Comparison of ENCODE assay signal across 13 cellular contexts in genomic region chr1:2073382-2074230, GRCh38. TPM values are rescaled to one million over a fixed set of nuclear protein-coding genes. Genes with fewer than 3 reads are reported as not detected.
DNase-seq lines count a peak whose midpoint lies in the region; ATAC-seq and TF ChIP-seq lines count a peak whose summit lies in the region.
"Had no signal": no experiment of that assay in that cellular context is flagged by ENCODE, and none has a peak within 500 bp of the region (broad histone marks: within the 10 kb centered on the region; RNA-seq: fewer than 3 reads in every experiment).

No MANE protein-coding gene starts in this region.

- peaks cover 38% of the 10 kb centered on the region for H3K4me1 Mint-ChIP-seq in brain
- H3K4me1 Mint-ChIP-seq in T-cell: peaks cover 4 to 5% (median 4%) of the 10 kb centered on the region in 3 donors

- H3K27ac Mint-ChIP-seq in brain (peak overlapping the region; percentile 70 to 98 (median 96)), T-cell (no peak overlapping the region)
- H3K27ac Mint-ChIP-seq: stimulated activated naive CD8-positive, alpha-beta T cell treated with anti-CD3 and anti-CD28 coated beads, Interleukin-15, Interleukin-2, amounts not matched to agents 100 ng/mL and 50 ng/mL, for 24 hours had no signal

- DNase-seq in AG08395 (ENCODE audit: low spot score): peak; percentile 88
- no peak for DNase-seq in HFF-Myc (ENCODE audit: extremely low read depth, low read depth)
- peak; percentile 95 for DNase-seq in left kidney (ENCODE audit: low read depth, low spot score)
- no peak for DNase-seq in HK-2 (ENCODE audit: unreplicated experiment)
- no peak for DNase-seq in T-cell
- DNase-seq in SKM-1 (lab: John Stamatoyannopoulos, UW; ENCODE audit: unreplicated experiment): no peak
- DNase-seq: DMS153, kidney glomerular epithelial cell had no signal

- no peak for ATAC-seq in T-cell (replicated peaks in 1 of 4)
- no peak for ATAC-seq in GM21423 (IDR thresholded peaks at IDR 0.05; ENCODE audit: unreplicated experiment)

- POLR2A ChIA-PET in T-cell (lab: Charles Lee): no interaction called here

- H3K4me3 Mint-ChIP-seq in brain (peak overlapping the region; percentile 88 to 96 (median 91)), T-cell (no peak overlapping the region)
- H3K4me3 Mint-ChIP-seq: stimulated activated naive CD8-positive, alpha-beta T cell treated with anti-CD3 and anti-CD28 coated beads, Interleukin-15, Interleukin-2, amounts not matched to agents 100 ng/mL and 50 ng/mL, for 24 hours had no signal

- peaks cover 20% of the 10 kb centered on the region for H3K36me3 Mint-ChIP-seq in brain
- H3K36me3 Mint-ChIP-seq in T-cell: peaks cover 38% of the 10 kb centered on the region

- peak overlapping the region; percentile 42 for H3K4me3 ChIP-seq in HFF-Myc (replicated peaks; ENCODE audit: low read depth, low read length)

- H3K9me3 Mint-ChIP-seq in brain: peaks cover 12 to 34% (median 20%) of the 10 kb centered on the region in 5 experiments
- H3K9me3 Mint-ChIP-seq in T-cell: peaks cover 9 to 18% (median 11%) of the 10 kb centered on the region in 3 donors

- TF ChIP-seq CTCF in HFF-Myc (IDR thresholded peaks at IDR 0.05; ENCODE audit: low read depth, low read length, missing control alignments) (no peak), brain (conservative IDR thresholded peaks at IDR 0.05) (no peak)

- H3K27me3 Mint-ChIP-seq in brain (peaks cover 11% of the 10 kb centered on the region), T-cell (no peaks in the 10 kb centered on the region)
- H3K27me3 Mint-ChIP-seq: stimulated activated naive CD8-positive, alpha-beta T cell treated with anti-CD3 and anti-CD28 coated beads, Interleukin-15, Interleukin-2, amounts not matched to agents 100 ng/mL and 50 ng/mL, for 24 hours had no signal

- CTCF ChIA-PET in T-cell (lab: Charles Lee): no interaction called here

RNA-seq across cellular contexts. Expression of gene PRKCZ, which starts 23.4 kb away (rescaled TPM):
- polyA plus RNA-seq in brain (ENCODE audit: insufficient read depth, low read depth, low replicate concordance): 76.5 TPM
- 10 to 100 TPM; 27.5 to 36.9 (median 31.0) TPM for total RNA-seq in T-cell

RNA-seq across cellular contexts. Expression of gene GABRD, which starts 54.5 kb away (rescaled TPM):
- 28.0 TPM for polyA plus RNA-seq in brain (ENCODE audit: insufficient read depth, low read depth, low replicate concordance)
- total RNA-seq in T-cell: 1 to 10 TPM in 1 of 5 donors, not detected in 4; 1.1 TPM
- total RNA-seq: activated CD8-positive, alpha-beta memory T cell treated with anti-CD3 and anti-CD28 coated beads for 36 hours; MCF 10A had no signal

Comparison
In these comparisons a context has a peak if more than half of its experiments do, and no peak if none do; other contexts are left out.
1. DNase-seq: peak in AG08395 (single experiment) and left kidney (single experiment); none in HFF-Myc (single experiment), HK-2 (single experiment), T-cell (0 of 34) and SKM-1 (single experiment).
2. H3K27ac Mint-ChIP-seq: peak in brain (5 of 5); none in T-cell (0 of 2).
3. H3K4me3 Mint-ChIP-seq: peak in brain (5 of 5); none in T-cell (0 of 3).